8 cellular contexts compared by ENCODE assay signal in genomic region chr6:13712485-13712990, GRCh38.
DNase-seq lines count a peak whose midpoint lies in the region; TF ChIP-seq lines count a peak whose summit lies in the region.

No MANE protein-coding gene starts in this region.

- H3K4me3 Mint-ChIP-seq in activated T-cell treated with anti-CD3 and anti-CD28 coated beads, Interleukin-2, amount 50 U/mL, for 24 hours, result peak overlapping the region; percentile 86

- H3K36me3 ChIP-seq in WERI-Rb-1 (peaks cover 5% of the 10 kb centered on the region; the same call in 1 of the 2 replicates), rectal smooth muscle tissue (ENCODE audit: control insufficient read depth, insufficient read depth, low read length) (no peaks in the 10 kb centered on the region)

- H3K4me1 ChIP-seq in rectal smooth muscle tissue (ENCODE audit: control insufficient read depth, insufficient read depth, low read length), result peaks cover 8% of the 10 kb centered on the region

- H3K36me3 Mint-ChIP-seq in activated T-cell treated with anti-CD3 and anti-CD28 coated beads, Interleukin-2, amount 50 U/mL, for 24 hours (ENCODE audit: low read depth), result peaks cover 25% of the 10 kb centered on the region

- H3K9me3 Mint-ChIP-seq in activated T-cell treated with anti-CD3 and anti-CD28 coated beads, Interleukin-2, amount 50 U/mL, for 24 hours, result peaks cover 9% of the 10 kb centered on the region

- H3K27me3 Mint-ChIP-seq in activated T-cell treated with anti-CD3 and anti-CD28 coated beads, Interleukin-2, amount 50 U/mL, for 24 hours, result no peaks in the 10 kb centered on the region

- H3K9me3 ChIP-seq in WERI-Rb-1 (ENCODE audit: severe bottlenecking), result peaks cover 16% of the 10 kb centered on the region

- H3K27me3 ChIP-seq in WERI-Rb-1 (ENCODE audit: insufficient read depth, low read depth, severe bottlenecking), result no peaks in the 10 kb centered on the region
- H3K27me3 ChIP-seq in rectal smooth muscle tissue (ENCODE audit: control insufficient read depth, insufficient read depth, low read length), result no peaks in the 10 kb centered on the region

- no peak for DNase-seq in activated T-cell treated with anti-CD3 and anti-CD28 coated beads, Interleukin-2, amount 50 U/mL, for 24 hours
- no peak for DNase-seq in activated T-cell treated with anti-CD3 and anti-CD28 coated beads, Interleukin-2, amount 50 U/mL, for 1 hour
- no peak for DNase-seq in WERI-Rb-1
- DNase-seq in germinal center (ENCODE audit: low spot score), result peak; percentile 42
- DNase-seq in COLO829 (ENCODE audit: low spot score), result no peak
- no peak for DNase-seq in SHP77 treated with DMSO at 0.1 percent for 48 hours (lab: John Stamatoyannopoulos, UW)
- no peak for DNase-seq in iPS-NIHi11 (ENCODE audit: low spot score)

- H3K9ac ChIP-seq in rectal smooth muscle tissue (ENCODE audit: low read length), result peak overlapping the region; percentile 54

- peaks cover 62% of the 10 kb centered on the region for H3K4me1 Mint-ChIP-seq in activated T-cell treated with anti-CD3 and anti-CD28 coated beads, Interleukin-2, amount 50 U/mL, for 24 hours (ENCODE audit: low read depth)

- peak overlapping the region; percentile 92 for H3K27ac ChIP-seq in WERI-Rb-1
- peak overlapping the region; percentile 94 for H3K27ac ChIP-seq in rectal smooth muscle tissue (ENCODE audit: low read depth, low read length)

- no peak for TF ChIP-seq CTCF in WERI-Rb-1 (IDR thresholded peaks at IDR 0.05; ENCODE audit: low read depth, low read length)

- H3K4me3 ChIP-seq in WERI-Rb-1 (ENCODE audit: low read depth, low read length) (peak overlapping the region; percentile 56), rectal smooth muscle tissue (ENCODE audit: low read length) (peak overlapping the region; percentile 77)

- peak overlapping the region; percentile 93 for H3K27ac Mint-ChIP-seq in activated T-cell treated with anti-CD3 and anti-CD28 coated beads, Interleukin-2, amount 50 U/mL, for 24 hours
